In the genomic region with DNA sequence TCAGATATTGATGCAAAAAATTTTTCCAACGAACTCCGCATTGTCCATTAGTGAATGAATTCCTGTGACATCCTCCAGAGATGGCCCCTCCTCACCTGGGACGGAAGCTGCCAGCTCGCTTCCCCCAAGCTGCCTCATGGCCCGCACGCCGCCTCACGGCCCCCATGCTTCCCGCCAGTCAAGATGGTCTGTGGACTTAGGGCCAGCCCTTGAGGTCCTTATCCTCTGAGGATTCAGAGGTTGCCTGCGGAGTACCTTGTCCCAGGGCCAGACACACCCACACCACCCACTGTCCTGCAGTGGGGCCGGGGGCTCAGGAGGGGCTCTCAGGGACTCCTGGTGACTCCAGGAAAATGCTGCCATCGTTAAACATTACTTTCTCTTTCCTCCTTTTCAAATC, we compare ENCODE assay signal across 14 cellular contexts.
DNase-seq lines count a peak whose midpoint lies in the region; ATAC-seq, FAIRE-seq and TF ChIP-seq lines count a peak whose summit lies in the region.
"Had no signal": no experiment of that assay in that cellular context is flagged by ENCODE, and none has a peak within 500 bp of the region (broad histone marks: within the 10 kb centered on the region; RNA-seq: fewer than 3 reads in every experiment).

No MANE protein-coding gene starts in this region.

- H3K4me1 Mint-ChIP-seq in chondrocyte (ENCODE audit: low read depth) (peaks cover 4% of the 10 kb centered on the region), neural progenitor cell (peaks cover 2% of the 10 kb centered on the region)
- no peaks in the 10 kb centered on the region for H3K4me1 Mint-ChIP-seq in CD8-positive, alpha-beta memory T cell

- no peaks in the 10 kb centered on the region for H3F3A ChIP-seq in neural progenitor cell (ENCODE audit: low read depth)

- DNase-seq in HepG2 (ENCODE audit: low spot score) (no peak), right lobe of liver (no peak), chondrocyte (ENCODE audit: low spot score) (peak; percentile 62), neural progenitor cell (ENCODE audit: low spot score) (no peak), NCI-H526 treated with DMSO at 0.1 percent for 48 hours (lab: John Stamatoyannopoulos, UW) (no peak), NCI-H1694 (lab: John Stamatoyannopoulos, UW) (no peak)
- no peak for DNase-seq in CD8-positive, alpha-beta memory T cell
- DNase-seq in stimulated activated naive CD8-positive, alpha-beta T cell treated with anti-CD3 and anti-CD28 coated beads, Interleukin-15, Interleukin-2, amounts not matched to agents 100 U/mL and 50 U/mL, for 24 hours: no peak
- DNase-seq: DMS79 treated with DMSO at 0.1 percent for 48 hours, NCI-H1092, NCI-H146, NCI-H2081 treated with DMSO at 0.1 percent for 48 hours had no signal

- no peak overlapping the region for H3K27ac ChIP-seq in HepG2 (ENCODE audit: extremely low read length, insufficient read depth, low read length)
- no peak overlapping the region for H3K27ac ChIP-seq in right lobe of liver
- H3K27ac ChIP-seq in neural progenitor cell: no peak overlapping the region
- no peak overlapping the region for H3K27ac ChIP-seq in CD8-positive, alpha-beta memory T cell (ENCODE audit: low read depth, low read length)
- H3K27ac ChIP-seq: KMS-11 had no signal

- H3K27me3 Mint-ChIP-seq in chondrocyte (ENCODE audit: low read depth) (no peaks in the 10 kb centered on the region), neural progenitor cell (ENCODE audit: insufficient read depth, low read depth) (peaks cover 2% of the 10 kb centered on the region)
- H3K27me3 Mint-ChIP-seq in CD8-positive, alpha-beta memory T cell: no peaks in the 10 kb centered on the region
- H3K27me3 Mint-ChIP-seq: CD4-positive, CD25-positive, alpha-beta regulatory T cell had no signal

- TF ChIP-seq CTCF in HepG2 (CRISPR knock-in tag; IDR thresholded peaks at IDR 0.05) (no peak), right lobe of liver (IDR thresholded peaks at IDR 0.05) (no peak), chondrocyte (IDR thresholded peaks at IDR 0.05) (no peak), neural progenitor cell (IDR thresholded peaks at IDR 0.05) (no peak)

- CTCF ChIA-PET in HepG2 (lab: Yijun Ruan, JAX; ENCODE audit: low intra/inter-chr PET ratio, low total read pairs): interaction anchor here (0.7 to 3.5 kb wide), 3 partner anchors 33 to 127 kb away, joined by 3 to 17 read pairs (median 9); no protein-coding TSS in a partner anchor
- CTCF ChIA-PET in CD8-positive, alpha-beta memory T cell (lab: Charles Lee): no interaction called here

- H3K27me3 ChIP-seq in HepG2 (ENCODE audit: control insufficient read depth in 1 of 2, insufficient read depth in 2 of 2, low read length in 2 of 2): no peaks in the 10 kb centered on the region
- no peaks in the 10 kb centered on the region for H3K27me3 ChIP-seq in right lobe of liver
- no peaks in the 10 kb centered on the region for H3K27me3 ChIP-seq in neural progenitor cell
- H3K27me3 ChIP-seq in CD8-positive, alpha-beta memory T cell (ENCODE audit: insufficient read depth, low read length, poor library complexity, severe bottlenecking): no peaks in the 10 kb centered on the region

- in situ Hi-C loops in HepG2 (cut with HindIII; ENCODE audit: extremely low pct_ligation_motif_present, low pct_unique_long_range_greater_than_20kb): no loop called here

- TF ChIP-seq EP300 in HepG2 (IDR thresholded peaks at IDR 0.05; ENCODE audit: low read depth in 2 of 2, low read length in 2 of 2) (no peak), HepG2 (CRISPR knock-in tag; IDR thresholded peaks at IDR 0.05; ENCODE audit: borderline replicate concordance) (no peak)

- POLR2A ChIA-PET in HepG2 (lab: Yijun Ruan, JAX): interaction anchor here (1.4 kb wide), 1 partner anchor 126 kb away, joined by 5 read pairs; no protein-coding TSS in a partner anchor
- POLR2A ChIA-PET in CD8-positive, alpha-beta memory T cell (lab: Charles Lee): no interaction called here

- H3K4me1 ChIP-seq in HepG2 (ENCODE audit: insufficient read depth, low read length) (peaks cover 9% of the 10 kb centered on the region), right lobe of liver (no peaks in the 10 kb centered on the region), neural progenitor cell (no peaks in the 10 kb centered on the region)
- no peaks in the 10 kb centered on the region for H3K4me1 ChIP-seq in CD8-positive, alpha-beta memory T cell (ENCODE audit: insufficient read depth, low read length)

- no peak for TF ChIP-seq POLR2A in HepG2 (IDR thresholded peaks at IDR 0.05; ENCODE audit: insufficient read depth in 1 of 2, low read depth in 2 of 2, low read length in 2 of 2)
- no peak for TF ChIP-seq POLR2A in right lobe of liver (IDR thresholded peaks at IDR 0.05)

- H2AFZ ChIP-seq in HepG2 (ENCODE audit: low read length) (no peak overlapping the region), neural progenitor cell (replicated peaks) (no peak overlapping the region)

- H3K9me3 ChIP-seq in HepG2 (ENCODE audit: low read length): no peaks in the 10 kb centered on the region
- no peaks in the 10 kb centered on the region for H3K9me3 ChIP-seq in right lobe of liver
- no peaks in the 10 kb centered on the region for H3K9me3 ChIP-seq in neural progenitor cell (ENCODE audit: low read depth)
- no peaks in the 10 kb centered on the region for H3K9me3 ChIP-seq in CD8-positive, alpha-beta memory T cell (ENCODE audit: low read length)

- H3K4me2 ChIP-seq in HepG2 (ENCODE audit: low read depth, low read length) (no peak overlapping the region), neural progenitor cell (no peak overlapping the region)
- H3K4me2 ChIP-seq: KMS-11 had no signal

- H3K4me3 Mint-ChIP-seq in chondrocyte (ENCODE audit: unreplicated experiment): no peak overlapping the region
- no peak overlapping the region for H3K4me3 Mint-ChIP-seq in neural progenitor cell
- H3K4me3 Mint-ChIP-seq in CD8-positive, alpha-beta memory T cell: no peak overlapping the region
- H3K4me3 Mint-ChIP-seq: CD4-positive, CD25-positive, alpha-beta regulatory T cell had no signal

- H3K36me3 Mint-ChIP-seq in chondrocyte (ENCODE audit: low read depth): peaks cover 43% of the 10 kb centered on the region
- H3K36me3 Mint-ChIP-seq in neural progenitor cell: peaks cover 39% of the 10 kb centered on the region
- H3K36me3 Mint-ChIP-seq in CD8-positive, alpha-beta memory T cell: peaks cover 3 to 80% (median 22%) of the 10 kb centered on the region in 3 donors

- intact Hi-C loops in HepG2 (cut with micrococcal nuclease; ENCODE audit: unreplicated experiment) (no loop called here), right lobe of liver (cut with DNase I) (loop anchor here in 1 of 2 donors (10.0 kb wide), 1 partner anchor 120 kb away; no protein-coding TSS in a partner anchor)

- 96% methylated on average over 12 of the region's 12 CpGs for WGBS in HepG2 (ENCODE audit: low lambda C conversion rate)
- WGBS in right lobe of liver (ENCODE audit: insufficient coverage, low coverage, low lambda C conversion rate, missing lambda C conversion rate): 80% methylated on average over 4 of the region's 12 CpGs

- H3K79me2 ChIP-seq in HepG2 (ENCODE audit: insufficient read depth, low read length) (no peaks in the 10 kb centered on the region), neural progenitor cell (ENCODE audit: low read depth) (no peaks in the 10 kb centered on the region)

- ATAC-seq in HepG2: peak; percentile 8; the same call in 1 of the 3 replicates
- ATAC-seq in right lobe of liver: no peak
- ATAC-seq in stimulated activated naive CD8-positive, alpha-beta T cell treated with anti-CD3 and anti-CD28 coated beads, Interleukin-15, Interleukin-2, amounts not matched to agents 100 U/mL and 50 U/mL, for 24 hours: no peak

- H4K20me1 ChIP-seq in HepG2 (ENCODE audit: insufficient read depth, low read length) (no peaks in the 10 kb centered on the region), neural progenitor cell (ENCODE audit: low read depth) (no peaks in the 10 kb centered on the region)

- H3K9me3 Mint-ChIP-seq in chondrocyte (ENCODE audit: low read depth) (no peaks in the 10 kb centered on the region), neural progenitor cell (no peaks in the 10 kb centered on the region)
- H3K9me3 Mint-ChIP-seq in CD8-positive, alpha-beta memory T cell: no peaks in the 10 kb centered on the region
- H3K9me3 Mint-ChIP-seq: CD4-positive, CD25-positive, alpha-beta regulatory T cell had no signal

- H3K4me3 ChIP-seq in HepG2 (replicated peaks in 1 of 3; ENCODE audit: insufficient read depth in 1 of 3, low read depth in 2 of 3, low read length in 3 of 3): no peak overlapping the region
- H3K4me3 ChIP-seq in right lobe of liver: no peak overlapping the region
- H3K4me3 ChIP-seq in neural progenitor cell: no peak overlapping the region
- no peak overlapping the region for H3K4me3 ChIP-seq in CD8-positive, alpha-beta memory T cell (ENCODE audit: low read length)

- H3K36me3 ChIP-seq in HepG2 (replicated peaks in 1 of 2; ENCODE audit: control insufficient read depth in 1 of 2, insufficient read depth in 2 of 2, low read length in 2 of 2): peaks cover 60 to 77% of the 10 kb centered on the region in 2 experiments
- H3K36me3 ChIP-seq in right lobe of liver: peaks cover 5 to 54% (median 24%) of the 10 kb centered on the region in 4 donors
- H3K36me3 ChIP-seq in neural progenitor cell: no peaks in the 10 kb centered on the region
- peaks cover 40% of the 10 kb centered on the region for H3K36me3 ChIP-seq in CD8-positive, alpha-beta memory T cell (ENCODE audit: insufficient read depth, low read length)

- no TSS peak for BruUV-seq in HepG2 (replicated peaks; lab: Mats Ljungman, UMichigan)

- H3K27ac Mint-ChIP-seq in chondrocyte (ENCODE audit: unreplicated experiment) (no peak overlapping the region), neural progenitor cell (peak overlapping the region; percentile 14)
- H3K27ac Mint-ChIP-seq in CD8-positive, alpha-beta memory T cell: no peak overlapping the region
- H3K27ac Mint-ChIP-seq: CD4-positive, CD25-positive, alpha-beta regulatory T cell had no signal

- no peak for TF ChIP-seq RAD21 in HepG2 (CRISPR knock-in tag; IDR thresholded peaks at IDR 0.05)

- H3K9ac ChIP-seq in HepG2 (ENCODE audit: insufficient read depth, low read depth, low read length) (no peak overlapping the region), neural progenitor cell (no peak overlapping the region)
- H3K9ac ChIP-seq: KMS-11 had no signal

- FAIRE-seq in HepG2 (lab: Jason Lieb, UNC): no peak

TF ChIP-seq in HepG2, 621 proteins besides CTCF, POLR2A, EP300 and RAD21 (continues in another document):
- TF ChIP-seq, protein P1, sequence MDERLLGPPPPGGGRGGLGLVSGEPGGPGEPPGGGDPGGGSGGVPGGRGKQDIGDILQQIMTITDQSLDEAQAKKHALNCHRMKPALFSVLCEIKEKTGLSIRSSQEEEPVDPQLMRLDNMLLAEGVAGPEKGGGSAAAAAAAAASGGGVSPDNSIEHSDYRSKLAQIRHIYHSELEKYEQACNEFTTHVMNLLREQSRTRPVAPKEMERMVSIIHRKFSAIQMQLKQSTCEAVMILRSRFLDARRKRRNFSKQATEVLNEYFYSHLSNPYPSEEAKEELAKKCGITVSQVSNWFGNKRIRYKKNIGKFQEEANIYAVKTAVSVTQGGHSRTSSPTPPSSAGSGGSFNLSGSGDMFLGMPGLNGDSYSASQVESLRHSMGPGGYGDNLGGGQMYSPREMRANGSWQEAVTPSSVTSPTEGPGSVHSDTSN (CRISPR knock-in tag; IDR thresholded peaks at IDR 0.05): no peak
- TF ChIP-seq NFYB (CRISPR knock-in tag; IDR thresholded peaks at IDR 0.05): no peak
- 0 out of 2 replicates have a peak, but pooled peaks have one; percentile 12 for TF ChIP-seq NFKB2 (CRISPR knock-in tag; IDR thresholded peaks at IDR 0.05; ENCODE audit: borderline replicate concordance)
- TF ChIP-seq KLF9 (CRISPR knock-in tag; IDR thresholded peaks at IDR 0.05; ENCODE audit: low read depth): no peak
